ENCODE assay signal across 17 cellular contexts in genomic region chr18:76006151-76006550, GRCh38.
"Had no signal": no experiment of that assay in that cellular context is flagged by ENCODE, and none has a peak within 500 bp of the region (broad histone marks: within the 10 kb centered on the region; RNA-seq: fewer than 3 reads in every experiment).

No MANE protein-coding gene starts in this region.

- ATAC-seq: activated T-cell treated with anti-CD3 and anti-CD28 coated beads, Interleukin-2, amount 50 U/mL, for 4 hours; heart left ventricle; right lobe of liver; stimulated activated effector memory CD8-positive, alpha-beta T cell treated with anti-CD3 and anti-CD28 coated beads, Interleukin-12 subunit alpha, Interleukin-12 subunit beta, amount 100 ng/mL, for 72 hours; stimulated activated naive CD8-positive, alpha-beta T cell treated with anti-CD3 and anti-CD28 coated beads, Interleukin-15, amount 100 ng/mL, for 72 hours had no signal

- H3K27ac Mint-ChIP-seq: activated naive CD8-positive, alpha-beta T cell treated with anti-CD3 and anti-CD28 coated beads for 36 hours; activated T-helper 2 cell treated with anti-CD3 and anti-CD28 coated beads, Interferon-gamma antibody, Interleukin-2, Interleukin-4, amounts not matched to agents 10 μg/mL and 5 μg/mL and 100 μg/mL, durations not matched to agents 14 hours and 24 hours and 36 hours; stimulated activated effector memory CD8-positive, alpha-beta T cell treated with anti-CD3 and anti-CD28 coated beads, Interleukin-12 subunit alpha, Interleukin-12 subunit beta, amount 100 ng/mL, for 72 hours; stimulated activated naive CD8-positive, alpha-beta T cell treated with anti-CD3 and anti-CD28 coated beads, Interleukin-15, amount 100 ng/mL, for 72 hours had no signal

- H3K4me3 Mint-ChIP-seq: activated naive CD8-positive, alpha-beta T cell treated with anti-CD3 and anti-CD28 coated beads for 36 hours; activated T-cell treated with anti-CD3 and anti-CD28 coated beads, Interleukin-2, amount 50 U/mL, for 4 hours; stimulated activated effector memory CD8-positive, alpha-beta T cell treated with anti-CD3 and anti-CD28 coated beads, Interleukin-12 subunit alpha, Interleukin-12 subunit beta, amount 100 ng/mL, for 72 hours; stimulated activated naive CD8-positive, alpha-beta T cell treated with anti-CD3 and anti-CD28 coated beads, Interleukin-15, amount 100 ng/mL, for 72 hours had no signal

- DNase-seq: activated CD4-positive, alpha-beta T cell treated with anti-CD3 and anti-CD28 coated beads for 4 hours; activated CD4-positive, alpha-beta T cell treated with anti-CD3 and anti-CD28 coated beads, Interleukin-2, amount 50 U/mL, for 48 hours; activated CD4-positive, CD25-positive, alpha-beta regulatory T cell; activated CD8-positive, alpha-beta memory T cell treated with anti-CD3 and anti-CD28 coated beads, Interleukin-2, amount 50 U/mL, for 48 hours; activated naive CD4-positive, alpha-beta T cell treated with Interleukin-2 at 50 U/mL for 16 hours; activated naive CD8-positive, alpha-beta T cell treated with anti-CD3 and anti-CD28 coated beads for 36 hours; activated T-cell treated with anti-CD3 and anti-CD28 coated beads, Interleukin-2, amount 50 U/mL, for 4 hours; cerebellar nuclear complex; cortex of kidney; nucleus accumbens; right lobe of liver; stimulated activated CD4-positive, alpha-beta T cell treated with anti-CD3 and anti-CD28 coated beads, Interleukin-2, amount 100 ng/mL, for 24 hours; stimulated activated naive CD8-positive, alpha-beta T cell treated with anti-CD3 and anti-CD28 coated beads, Interleukin-15, amount 100 ng/mL, for 72 hours; tibial artery had no signal

- H3K4me1 Mint-ChIP-seq: activated naive CD8-positive, alpha-beta T cell treated with anti-CD3 and anti-CD28 coated beads for 36 hours; stimulated activated effector memory CD8-positive, alpha-beta T cell treated with anti-CD3 and anti-CD28 coated beads, Interleukin-12 subunit alpha, Interleukin-12 subunit beta, amount 100 ng/mL, for 72 hours; stimulated activated naive CD8-positive, alpha-beta T cell treated with anti-CD3 and anti-CD28 coated beads, Interleukin-15, amount 100 ng/mL, for 72 hours had no signal

- H3K36me3 Mint-ChIP-seq: activated naive CD8-positive, alpha-beta T cell treated with anti-CD3 and anti-CD28 coated beads for 36 hours; stimulated activated effector memory CD8-positive, alpha-beta T cell treated with anti-CD3 and anti-CD28 coated beads, Interleukin-12 subunit alpha, Interleukin-12 subunit beta, amount 100 ng/mL, for 72 hours had no signal

- H3K9me3 Mint-ChIP-seq: activated T-cell treated with anti-CD3 and anti-CD28 coated beads, Interleukin-2, amount 50 U/mL, for 4 hours; activated T-helper 2 cell treated with anti-CD3 and anti-CD28 coated beads, Interferon-gamma antibody, Interleukin-2, Interleukin-4, amounts not matched to agents 10 μg/mL and 5 μg/mL and 100 μg/mL, durations not matched to agents 14 hours and 24 hours and 36 hours had no signal

- H3K27me3 Mint-ChIP-seq: activated naive CD8-positive, alpha-beta T cell treated with anti-CD3 and anti-CD28 coated beads for 36 hours; stimulated activated naive CD8-positive, alpha-beta T cell treated with anti-CD3 and anti-CD28 coated beads, Interleukin-15, amount 100 ng/mL, for 72 hours had no signal
